Comparison of ENCODE assay signal across 10 cellular contexts in the genomic region with DNA sequence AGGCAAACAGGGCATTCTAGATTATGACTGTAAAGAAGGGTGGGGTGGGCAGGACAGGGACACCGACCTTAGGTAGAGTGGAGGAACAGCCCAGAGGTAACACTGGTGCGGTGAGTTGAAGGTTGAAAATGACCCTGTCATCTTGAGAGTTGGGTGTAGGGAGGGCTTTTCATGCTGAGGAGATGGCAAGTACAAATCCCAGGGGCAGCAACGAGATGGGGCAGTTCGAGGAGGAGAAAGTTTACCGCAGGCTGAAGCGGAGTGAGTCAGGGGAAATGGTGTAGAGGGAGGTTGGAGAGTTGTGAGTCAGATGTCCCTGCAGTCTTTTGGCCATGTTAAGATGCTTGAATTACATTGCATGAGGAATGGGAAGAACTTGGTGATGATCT.
A peak's percentile ranks its signal among the peaks of the same experiment; 100 is the strongest.
DNase-seq lines count a peak whose midpoint lies in the region; ATAC-seq and TF ChIP-seq lines count a peak whose summit lies in the region.
"Had no signal": no experiment of that assay in that cellular context is flagged by ENCODE, and none has a peak within 500 bp of the region (broad histone marks: within the 10 kb centered on the region; RNA-seq: fewer than 3 reads in every experiment).

No MANE protein-coding gene starts in this region.

- no peaks in the 10 kb centered on the region for H3K9me3 Mint-ChIP-seq in activated B cell treated with CpG ODN at 0.5 μM for 24 hours
- H3K9me3 Mint-ChIP-seq in immature natural killer cell, result peaks cover 1 to 12% (median 6%) of the 10 kb centered on the region in 6 donors

- TF ChIP-seq CTCF in AG10803 (conservative IDR thresholded peaks at IDR 0.05; ENCODE audit: low read length) (no peak), activated B cell treated with CpG ODN at 0.5 μM for 24 hours (IDR thresholded peaks at IDR 0.05) (no peak)

- intact Hi-C loops in activated B cell treated with CpG ODN at 0.5 μM for 24 hours (cut with micrococcal nuclease), result no loop called here

- peak; percentile 53 for DNase-seq in AG10803 (ENCODE audit: low read depth)
- DNase-seq in activated B cell treated with CpG ODN at 0.5 μM for 24 hours, result no peak
- no peak for DNase-seq in immature natural killer cell
- no peak for DNase-seq in HuH-7.5 (ENCODE audit: low spot score)
- DNase-seq: NCI-H446 treated with DMSO at 0.1 percent for 48 hours, right lobe of liver had no signal

- CTCF ChIA-PET in activated B cell treated with CpG ODN at 0.5 μM for 24 hours (lab: Charles Lee), result no interaction called here

- no peak overlapping the region for H3K4me3 ChIP-seq in AG10803 (ENCODE audit: low read length)
- H3K4me3 ChIP-seq: right lobe of liver had no signal

- H3K36me3 Mint-ChIP-seq in activated B cell treated with CpG ODN at 0.5 μM for 24 hours (ENCODE audit: low read depth) (peaks cover 35% of the 10 kb centered on the region), immature natural killer cell (peaks cover 23 to 26% (median 25%) of the 10 kb centered on the region in 3 donors)

- POLR2A ChIA-PET in activated B cell treated with CpG ODN at 0.5 μM for 24 hours (lab: Charles Lee), result interaction anchor here (0.6 kb wide), 2 partner anchors 42 to 426 kb away, joined by 3 to 5 read pairs; no protein-coding TSS in a partner anchor

- ATAC-seq in GM21529 (IDR thresholded peaks at IDR 0.05; ENCODE audit: unreplicated experiment) (peak; percentile 35), activated B cell treated with CpG ODN at 0.5 μM for 24 hours (ENCODE audit: low read depth) (peak; percentile 59), GM19035 (IDR thresholded peaks at IDR 0.05; ENCODE audit: unreplicated experiment) (no peak), GM21390 (IDR thresholded peaks at IDR 0.05; ENCODE audit: unreplicated experiment) (no peak), GM19395 (IDR thresholded peaks at IDR 0.05; ENCODE audit: unreplicated experiment) (no peak)

- H3K27ac Mint-ChIP-seq in activated B cell treated with CpG ODN at 0.5 μM for 24 hours (peak overlapping the region; percentile 83), immature natural killer cell (peak overlapping the region in 5 of 6 donors; percentile 9 to 76 (median 26))

- H3K4me3 Mint-ChIP-seq in activated B cell treated with CpG ODN at 0.5 μM for 24 hours, result peak overlapping the region; percentile 61
- H3K4me3 Mint-ChIP-seq in immature natural killer cell, result peak overlapping the region in 4 of 5 donors; percentile 19 to 64 (median 47)

- H3K27me3 Mint-ChIP-seq in activated B cell treated with CpG ODN at 0.5 μM for 24 hours, result no peaks in the 10 kb centered on the region
- H3K27me3 Mint-ChIP-seq in immature natural killer cell (ENCODE audit: low read depth in 3 of 3), result peaks cover 0 to 2% (median 1%) of the 10 kb centered on the region in 3 donors

- H3K4me1 Mint-ChIP-seq in activated B cell treated with CpG ODN at 0.5 μM for 24 hours (peaks cover 55% of the 10 kb centered on the region), immature natural killer cell (peaks cover 56 to 77% of the 10 kb centered on the region in 2 donors)

Comparison
In these comparisons a context has a peak if more than half of its experiments do, and no peak if none do; other contexts are left out.
1. ATAC-seq: peak in GM21529 (single experiment) and activated B cell treated with CpG ODN at 0.5 μM for 24 hours (single experiment); none in GM19035 (single experiment), GM21390 (single experiment) and GM19395 (single experiment).